11 cellular contexts compared by ENCODE assay signal in genomic region chr2:154546341-154546740, GRCh38.
"Had no signal": no experiment of that assay in that cellular context is flagged by ENCODE, and none has a peak within 500 bp of the region (broad histone marks: within the 10 kb centered on the region; RNA-seq: fewer than 3 reads in every experiment).

No MANE protein-coding gene starts in this region.

- FAIRE-seq: H1, H54 had no signal

- ATAC-seq: GM23338, HCT116 had no signal

- H3K4me2 ChIP-seq: GM23338 had no signal

- H3K4me3 ChIP-seq: GM23248, GM23338, HAP-1 had no signal

- H3K9me3 ChIP-seq: HAP-1 had no signal

- H3K36me3 ChIP-seq: HAP-1 had no signal

- H3K4me1 ChIP-seq: HAP-1 had no signal

- H3K27ac ChIP-seq: GM23248 had no signal

- DNase-seq: GM23248, GOT3, H7, H9, HCEC 1CT, HFFc6 had no signal
